27 cellular contexts compared by ENCODE assay signal in the genomic region with DNA sequence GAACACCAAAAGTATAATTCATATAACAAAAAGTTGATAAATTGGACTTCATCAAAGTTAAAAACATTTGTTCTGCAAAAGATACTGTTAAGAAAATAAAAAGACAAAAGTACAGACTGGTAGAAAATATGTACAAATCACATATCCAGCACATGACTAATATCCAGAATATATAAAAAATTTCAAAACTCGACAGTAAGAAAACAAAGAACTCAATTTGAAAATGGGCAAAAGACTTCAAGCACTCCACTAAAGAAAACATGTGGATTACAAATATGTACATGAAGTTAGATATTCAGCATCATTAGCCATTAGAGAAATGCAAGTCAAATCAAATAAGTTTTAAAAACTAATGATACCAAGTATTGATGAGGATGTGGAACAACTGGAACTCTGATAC. TPM values are rescaled to one million over a fixed set of nuclear protein-coding genes. Genes with fewer than 3 reads are reported as not detected.
DNase-seq lines count a peak whose midpoint lies in the region; ATAC-seq, FAIRE-seq and TF ChIP-seq lines count a peak whose summit lies in the region.
"Had no signal": no experiment of that assay in that cellular context is flagged by ENCODE, and none has a peak within 500 bp of the region (broad histone marks: within the 10 kb centered on the region; RNA-seq: fewer than 3 reads in every experiment).

No MANE protein-coding gene starts in this region.

- H3F3A ChIP-seq in GM23248 (ENCODE audit: insufficient read depth): peaks cover 8% of the 10 kb centered on the region

- H3K4me1 ChIP-seq in GM23248 (ENCODE audit: insufficient read depth) (peaks cover 10% of the 10 kb centered on the region), adipocyte (ENCODE audit: control insufficient read depth, insufficient read depth, low read length) (peaks cover 69% of the 10 kb centered on the region), osteoblast (ENCODE audit: insufficient read depth, low read length) (peaks cover 21% of the 10 kb centered on the region), pancreas (peaks cover 0 to 11% (median 0%) of the 10 kb centered on the region in 3 donors)

- in situ Hi-C loops in GM23248 (cut with MboI): no loop called here

- no peak overlapping the region for H3K4me3 Mint-ChIP-seq in activated CD4-positive, alpha-beta memory T cell treated with anti-CD3 and anti-CD28 coated beads for 36 hours
- H3K4me3 Mint-ChIP-seq: activated B cell treated with CpG ODN at 0.5 μM for 24 hours; activated naive CD8-positive, alpha-beta T cell treated with anti-CD3 and anti-CD28 coated beads for 36 hours; activated T-cell treated with anti-CD3 and anti-CD28 coated beads, Interleukin-2, amount 50 U/mL, for 24 hours; naive B cell; stimulated activated memory B cell treated with anti-CD40 and anti-IgM and Interleukin-4, amounts not matched to agents 10 μg/mL and 1 μg/mL and 100 μg/mL, for 72 hours; T-cell had no signal

- H3K36me3 ChIP-seq in GM23248 (ENCODE audit: low read depth) (no peaks in the 10 kb centered on the region), adipocyte (ENCODE audit: control insufficient read depth, insufficient read depth, low read length, severe bottlenecking) (no peaks in the 10 kb centered on the region), osteoblast (ENCODE audit: insufficient read depth, low read length) (no peaks in the 10 kb centered on the region), pancreas (no peaks in the 10 kb centered on the region)
- H3K36me3 ChIP-seq: SJSA1, upper lobe of right lung had no signal

- H4K20me1 ChIP-seq in GM23248 (ENCODE audit: insufficient read depth) (peaks cover 3% of the 10 kb centered on the region; the same call in 1 of the 2 replicates), osteoblast (ENCODE audit: insufficient read depth, low read length) (peaks cover under 1% of the 10 kb centered on the region)
- H4K20me1 ChIP-seq: BLaER1 had no signal

- H3K79me2 ChIP-seq in GM23248 (ENCODE audit: insufficient read depth): peaks cover 61% of the 10 kb centered on the region
- peaks cover 60% of the 10 kb centered on the region for H3K79me2 ChIP-seq in osteoblast (ENCODE audit: insufficient read depth, low read length)

- intact Hi-C loops in pancreas (cut with DNase I): no loop called here
- intact Hi-C loops in activated CD4-positive, alpha-beta memory T cell treated with anti-CD3 and anti-CD28 coated beads for 36 hours (cut with micrococcal nuclease): no loop called here

- H3K27ac Mint-ChIP-seq in activated CD4-positive, alpha-beta memory T cell treated with anti-CD3 and anti-CD28 coated beads for 36 hours: no peak overlapping the region
- H3K27ac Mint-ChIP-seq: activated B cell treated with CpG ODN at 0.5 μM for 24 hours; activated naive CD8-positive, alpha-beta T cell treated with anti-CD3 and anti-CD28 coated beads for 36 hours; activated T-cell treated with anti-CD3 and anti-CD28 coated beads, Interleukin-2, amount 50 U/mL, for 24 hours; naive B cell; stimulated activated memory B cell treated with anti-CD40 and anti-IgM and Interleukin-4, amounts not matched to agents 10 μg/mL and 1 μg/mL and 100 μg/mL, for 72 hours; T-cell had no signal

- no peak for FAIRE-seq in pancreas (lab: Jason Lieb, UNC)
- FAIRE-seq: endothelial cell of umbilical vein had no signal

- CTCF ChIA-PET in activated CD4-positive, alpha-beta memory T cell treated with anti-CD3 and anti-CD28 coated beads for 36 hours (lab: Charles Lee): interaction anchor here (0.7 kb wide), 1 partner anchor 237 kb away, joined by 3 read pairs; no protein-coding TSS in a partner anchor

- DNase-seq in GM23248 (peak; percentile 27), adipocyte (ENCODE audit: low read depth) (peak; percentile 56), fibroblast of pulmonary artery (ENCODE audit: low read depth) (peak; percentile 23), osteoblast (ENCODE audit: insufficient read length, low spot score, missing footprints) (no peak), pancreas (no peak), epidermal melanocyte (ENCODE audit: insufficient read length, low spot score) (no peak)
- DNase-seq in activated CD4-positive, alpha-beta memory T cell treated with anti-CD3 and anti-CD28 coated beads for 36 hours: no peak
- DNase-seq: activated B cell treated with CpG ODN at 0.5 μM for 24 hours; activated CD4-positive, alpha-beta T cell treated with anti-CD3 and anti-CD28 coated beads, Interleukin-2, amount 50 U/mL, for 1 hour; activated gamma-delta T cell; activated naive CD8-positive, alpha-beta T cell treated with anti-CD3 and anti-CD28 coated beads for 36 hours; activated T-cell treated with anti-CD3 and anti-CD28 coated beads, Interleukin-2, amount 50 U/mL, for 24 hours; glutamatergic neuron; KG1; MM.1S; naive B cell; NCI-H1930; NCI-H2171 treated with DMSO at 0.1 percent for 48 hours; NCI-H510A; substantia nigra; T-cell; upper lobe of right lung had no signal

- H3K9me3 ChIP-seq in GM23248 (ENCODE audit: low read depth) (no peaks in the 10 kb centered on the region), adipocyte (ENCODE audit: control insufficient read depth, low read length) (no peaks in the 10 kb centered on the region), osteoblast (ENCODE audit: low read depth, low read length) (no peaks in the 10 kb centered on the region), pancreas (no peaks in the 10 kb centered on the region)
- H3K9me3 ChIP-seq: BLaER1, SJSA1, upper lobe of right lung had no signal

- H2AFZ ChIP-seq in GM23248 (no peak overlapping the region), osteoblast (ENCODE audit: low read length) (no peak overlapping the region)

- H3K9me3 Mint-ChIP-seq in activated CD4-positive, alpha-beta memory T cell treated with anti-CD3 and anti-CD28 coated beads for 36 hours: no peaks in the 10 kb centered on the region
- H3K9me3 Mint-ChIP-seq: activated B cell treated with CpG ODN at 0.5 μM for 24 hours; activated naive CD8-positive, alpha-beta T cell treated with anti-CD3 and anti-CD28 coated beads for 36 hours; activated T-cell treated with anti-CD3 and anti-CD28 coated beads, Interleukin-2, amount 50 U/mL, for 24 hours; naive B cell; stimulated activated memory B cell treated with anti-CD40 and anti-IgM and Interleukin-4, amounts not matched to agents 10 μg/mL and 1 μg/mL and 100 μg/mL, for 72 hours; T-cell had no signal

- POLR2A ChIA-PET in activated CD4-positive, alpha-beta memory T cell treated with anti-CD3 and anti-CD28 coated beads for 36 hours (lab: Charles Lee): no interaction called here

- H3K27me3 ChIP-seq in GM23248 (replicated peaks; ENCODE audit: insufficient read depth) (no peaks in the 10 kb centered on the region), adipocyte (replicated peaks; ENCODE audit: control insufficient read depth, insufficient read depth, low read length) (no peaks in the 10 kb centered on the region), osteoblast (ENCODE audit: insufficient read depth, low read length) (no peaks in the 10 kb centered on the region), pancreas (no peaks in the 10 kb centered on the region)
- H3K27me3 ChIP-seq: BLaER1, SJSA1, upper lobe of right lung had no signal

- no peaks in the 10 kb centered on the region for H3K36me3 Mint-ChIP-seq in activated CD4-positive, alpha-beta memory T cell treated with anti-CD3 and anti-CD28 coated beads for 36 hours
- H3K36me3 Mint-ChIP-seq: activated naive CD8-positive, alpha-beta T cell treated with anti-CD3 and anti-CD28 coated beads for 36 hours; naive B cell; stimulated activated memory B cell treated with anti-CD40 and anti-IgM and Interleukin-4, amounts not matched to agents 10 μg/mL and 1 μg/mL and 100 μg/mL, for 72 hours had no signal

- H3K9ac ChIP-seq in GM23248 (no peak overlapping the region), adipocyte (ENCODE audit: low read length) (peak overlapping the region; percentile 57)
- H3K9ac ChIP-seq: BLaER1 had no signal

- peaks cover 4% of the 10 kb centered on the region for H3K4me1 Mint-ChIP-seq in activated CD4-positive, alpha-beta memory T cell treated with anti-CD3 and anti-CD28 coated beads for 36 hours (ENCODE audit: low read depth)
- H3K4me1 Mint-ChIP-seq: activated B cell treated with CpG ODN at 0.5 μM for 24 hours had no signal

- no peaks in the 10 kb centered on the region for H3K27me3 Mint-ChIP-seq in activated CD4-positive, alpha-beta memory T cell treated with anti-CD3 and anti-CD28 coated beads for 36 hours
- H3K27me3 Mint-ChIP-seq: activated B cell treated with CpG ODN at 0.5 μM for 24 hours; activated naive CD8-positive, alpha-beta T cell treated with anti-CD3 and anti-CD28 coated beads for 36 hours; activated T-cell treated with anti-CD3 and anti-CD28 coated beads, Interleukin-2, amount 50 U/mL, for 24 hours; naive B cell; stimulated activated memory B cell treated with anti-CD40 and anti-IgM and Interleukin-4, amounts not matched to agents 10 μg/mL and 1 μg/mL and 100 μg/mL, for 72 hours; T-cell had no signal

- H3K4me3 ChIP-seq in GM23248 (no peak overlapping the region), adipocyte (ENCODE audit: low read length) (peak overlapping the region; percentile 44), fibroblast of pulmonary artery (replicated peaks; ENCODE audit: low read depth, low read length) (no peak overlapping the region), osteoblast (ENCODE audit: insufficient read depth, low read length) (no peak overlapping the region), pancreas (no peak overlapping the region)
- H3K4me3 ChIP-seq: BLaER1, SJSA1, upper lobe of right lung had no signal

- no peaks in the 10 kb centered on the region; the same call in 1 of the 2 replicates for H3K9me2 ChIP-seq in GM23248 (ENCODE audit: insufficient read depth)

- H3K4me2 ChIP-seq in GM23248 (ENCODE audit: unreplicated experiment) (peak overlapping the region; percentile 62), osteoblast (ENCODE audit: insufficient read depth, low read length) (peak overlapping the region; percentile 43)
- H3K4me2 ChIP-seq: BLaER1 had no signal

- ATAC-seq in HG02973 (IDR thresholded peaks at IDR 0.05; ENCODE audit: unreplicated experiment) (no peak), pancreas (no peak)
- ATAC-seq: stimulated activated memory B cell treated with anti-CD40 and anti-IgM and Interleukin-4, amounts not matched to agents 10 μg/mL and 1 μg/mL and 100 μg/mL, for 72 hours; T-cell; upper lobe of right lung had no signal

- TF ChIP-seq CTCF in fibroblast of pulmonary artery (IDR thresholded peaks at IDR 0.05; ENCODE audit: low read length, missing control alignments) (no peak), osteoblast (IDR thresholded peaks at IDR 0.05; ENCODE audit: extremely low read depth, low read depth, low read length) (no peak), pancreas (IDR thresholded peaks at IDR 0.05) (no peak)

- no peak overlapping the region for H3K27ac ChIP-seq in GM23248
- H3K27ac ChIP-seq in osteoblast (ENCODE audit: low read depth, low read length): peak overlapping the region; percentile 18
- no peak overlapping the region for H3K27ac ChIP-seq in pancreas
- H3K27ac ChIP-seq: BLaER1, SJSA1, upper lobe of right lung had no signal

- WGBS in GM23248 (ENCODE audit: low coverage in 1 of 2, low lambda C conversion rate in 2 of 2, missing lambda C conversion rate in 2 of 2), 2 experiments: 3 to 5% methylated on average over 1 of the region's 1 CpG
- WGBS in pancreas, 2 donors: 85 to 92% methylated on average over 1 of the region's 1 CpG

RNA-seq across cellular contexts. Expression of a gene that starts 6.7 kb away (rescaled TPM):
- 8.5 and 11.5 TPM in 2 replicates for total RNA-seq in GM23248 (2014; rRNA removed; shearing (Covaris generic))
- polyA plus RNA-seq in GM23248 (2016; fragmentation: Nextera tagmentation; extraction: Ambion mirVana): 6.1 and 7.2 TPM in 2 replicates
- 31.5 and 32.2 TPM in 2 replicates for total RNA-seq in osteoblast
- 10 to 100 TPM in 2 of 6 donors, 1 to 10 TPM in 4; 5.4 to 12.2 (median 8.3) TPM for total RNA-seq in pancreas
- polyA plus RNA-seq in pancreas: 1 to 10 TPM; 5.2 to 6.9 TPM
- total RNA-seq in activated CD4-positive, alpha-beta memory T cell treated with anti-CD3 and anti-CD28 coated beads for 36 hours: 10 to 100 TPM; 11.6 to 13.5 TPM

Comparison
In these comparisons a context has a peak if more than half of its experiments do, and no peak if none do; other contexts are left out.
1. DNase-seq: peak in GM23248 (single experiment), adipocyte (single experiment) and fibroblast of pulmonary artery (single experiment); none in osteoblast (single experiment), pancreas (0 of 6), epidermal melanocyte (single experiment) and activated CD4-positive, alpha-beta memory T cell treated with anti-CD3 and anti-CD28 coated beads for 36 hours (single experiment).